25 cellular contexts compared by ENCODE assay signal in genomic region chr15:78956937-78957336, GRCh38.
"Had no signal": no experiment of that assay in that cellular context is flagged by ENCODE, and none has a peak within 500 bp of the region (broad histone marks: within the 10 kb centered on the region; RNA-seq: fewer than 3 reads in every experiment).

No MANE protein-coding gene starts in this region.

- H3K27ac ChIP-seq: esophagus squamous epithelium, heart right ventricle, left lung, neural progenitor cell, parathyroid adenoma, right lobe of liver, thoracic aorta, tibial nerve, upper lobe of left lung had no signal

- H3K4me2 ChIP-seq: neural progenitor cell had no signal

- H3K9ac ChIP-seq: neural progenitor cell, parathyroid adenoma had no signal

- H2AFZ ChIP-seq: neural progenitor cell, parathyroid adenoma had no signal

- H3K36me3 ChIP-seq: esophagus squamous epithelium, heart right ventricle, left lung, neural progenitor cell, right lobe of liver, thoracic aorta, tibial nerve, upper lobe of left lung had no signal

- H3K4me3 ChIP-seq: esophagus squamous epithelium, heart right ventricle, left lung, neural progenitor cell, right lobe of liver, thoracic aorta, tibial nerve, upper lobe of left lung had no signal

- H3K27me3 ChIP-seq: esophagus squamous epithelium, heart right ventricle, left lung, neural progenitor cell, right lobe of liver, tibial nerve, upper lobe of left lung had no signal

- FAIRE-seq: colon, keratinocyte, small intestine, urothelium cell line had no signal

- DNase-seq: effector CD8-positive, alpha-beta T cell; erythroblast; esophagus squamous epithelium; foreskin melanocyte; glutamatergic neuron; heart right ventricle; hippocampal formation; left cardiac atrium; left lung; mesenchymal stem cell; midbrain; naive thymus-derived CD4-positive, alpha-beta T cell; right lobe of liver; small intestine; stimulated activated CD4-positive, alpha-beta T cell treated with anti-CD3 and anti-CD28 coated beads, Interleukin-15, amount 100 ng/mL, for 24 hours; stimulated activated CD4-positive, alpha-beta T cell treated with anti-CD3 and anti-CD28 coated beads, Interleukin-2, amount 100 ng/mL, for 48 hours; stimulated activated naive B cell treated with anti-CD40 and anti-IgM and Interleukin-4, amounts not matched to agents 10 μg/mL and 1 μg/mL and 100 μg/mL, for 72 hours; upper lobe of left lung had no signal

- H3K9me3 ChIP-seq: esophagus squamous epithelium, heart right ventricle, left lung, right lobe of liver, thoracic aorta, upper lobe of left lung had no signal

- H3K79me2 ChIP-seq: parathyroid adenoma had no signal

- H3K4me1 ChIP-seq: neural progenitor cell, parathyroid adenoma had no signal
